20 cellular contexts compared by ENCODE assay signal in genomic region chr3:196557236-196557635, GRCh38.
"Had no signal": no experiment of that assay in that cellular context is flagged by ENCODE, and none has a peak within 500 bp of the region (broad histone marks: within the 10 kb centered on the region; RNA-seq: fewer than 3 reads in every experiment).

No MANE protein-coding gene starts in this region.

- H3K4me3 ChIP-seq: left ventricle myocardium inferior, lung, ovary, right atrium auricular region, right lobe of liver, smooth muscle cell, suprapubic skin, thoracic aorta, tibial artery, upper lobe of right lung had no signal

- H3K36me3 ChIP-seq: ovary had no signal

- H3K27me3 ChIP-seq: ovary, right atrium auricular region, right lobe of liver, suprapubic skin, tibial artery, upper lobe of right lung had no signal

- H3K9me3 ChIP-seq: left ventricle myocardium inferior, ovary, right atrium auricular region, right lobe of liver, suprapubic skin, thoracic aorta, tibial artery, upper lobe of right lung had no signal

- DNase-seq: hippocampal formation; islet precursor cell; left ventricle myocardium inferior; mesendoderm; naive thymus-derived CD8-positive, alpha-beta T cell; ovary; right lobe of liver; stimulated activated CD4-positive, alpha-beta T cell treated with anti-CD3 and anti-CD28 coated beads, Interleukin-1b, Interleukin-23, amount 100 ng/mL, for 48 hours; stimulated activated CD4-positive, alpha-beta T cell treated with anti-CD3 and anti-CD28 coated beads, Interleukin-2, amount 100 ng/mL, for 48 hours; stimulated activated CD4-positive, alpha-beta T cell treated with anti-CD3 and anti-CD28 coated beads, Interleukin-4, amount 100 ng/mL, for 4 hours; stimulated activated CD8-positive, alpha-beta memory T cell treated with anti-CD3 and anti-CD28 coated beads, Interleukin-4, amount 100 ng/mL, for 48 hours; stimulated activated naive CD4-positive, alpha-beta T cell; tibial artery; trophoblast cell; upper lobe of right lung had no signal

- H3K4me1 ChIP-seq: left ventricle myocardium inferior, right atrium auricular region, right lobe of liver, suprapubic skin, tibial artery, upper lobe of right lung had no signal

- ATAC-seq: naive thymus-derived CD8-positive, alpha-beta T cell; right lobe of liver; upper lobe of right lung had no signal

- H3K27ac ChIP-seq: left ventricle myocardium inferior, ovary, right atrium auricular region, right lobe of liver, suprapubic skin, thoracic aorta, tibial artery, upper lobe of right lung had no signal
